Comparison of ENCODE assay signal across 16 cellular contexts in the genomic region with DNA sequence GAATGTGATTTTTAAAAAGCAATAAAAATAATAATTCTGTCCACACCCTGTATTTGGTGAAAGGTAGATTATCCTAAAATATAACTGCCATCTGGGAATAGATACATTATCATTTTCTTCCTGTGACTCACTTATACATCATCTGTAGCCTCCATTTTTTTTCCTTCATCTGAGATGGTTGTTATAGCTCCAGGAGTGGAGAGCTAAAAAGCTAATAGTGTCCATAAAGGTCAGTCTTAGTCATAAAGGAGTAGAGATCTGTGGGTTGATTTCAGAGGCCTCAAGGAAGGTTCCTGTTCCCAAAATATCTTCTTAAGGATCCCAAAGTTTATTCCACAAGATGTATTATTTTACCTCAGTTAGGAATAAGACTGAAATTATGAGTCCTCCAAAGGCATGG. TPM values are rescaled to one million over a fixed set of nuclear protein-coding genes. Genes with fewer than 3 reads are reported as not detected.
DNase-seq lines count a peak whose midpoint lies in the region; ATAC-seq, FAIRE-seq and TF ChIP-seq lines count a peak whose summit lies in the region.
"Had no signal": no experiment of that assay in that cellular context is flagged by ENCODE, and none has a peak within 500 bp of the region (broad histone marks: within the 10 kb centered on the region; RNA-seq: fewer than 3 reads in every experiment).

No MANE protein-coding gene starts in this region.

- no peaks in the 10 kb centered on the region for H3K4me1 ChIP-seq in K562 (replicated peaks in 1 of 2; ENCODE audit: control insufficient read depth in 2 of 2, insufficient read depth in 2 of 2, low read length in 2 of 2)
- H3K4me1 ChIP-seq: Caco-2 had no signal

- DNase-seq in ELR (ENCODE audit: low read depth) (peak; percentile 24), HT1080 (ENCODE audit: low read depth) (peak; percentile 52), K562 (ENCODE audit: extremely low read depth in 1 of 4, low spot score in 3 of 4) (no peak), mesenteric fat pad (ENCODE audit: low spot score) (no peak), SW 1271 (lab: John Stamatoyannopoulos, UW) (no peak), kidney glomerular epithelial cell (lab: John Stamatoyannopoulos, UW) (no peak)
- DNase-seq: C1 segment of cervical spinal cord; Caco-2; CD4-positive, alpha-beta memory T cell; DMS153; DND-41; GDM1; H9 had no signal

- no peaks in the 10 kb centered on the region for H3K9me1 ChIP-seq in K562 (ENCODE audit: control insufficient read depth, insufficient read depth, low read length)

- no peak overlapping the region for H2AFZ ChIP-seq in K562 (ENCODE audit: low read depth, low read length)
- H2AFZ ChIP-seq: GM23338 had no signal

- intact Hi-C loops in K562 (cut with micrococcal nuclease), result loop anchor here (10.0 kb wide), 1 partner anchor 667 kb away; no protein-coding TSS in a partner anchor

- no peak for FAIRE-seq in K562 (lab: Jason Lieb, UNC)
- FAIRE-seq: GM12878 had no signal

- peaks cover 3 to 12% of the 10 kb centered on the region in 2 experiments; a peak in 3 of 5 replicates for H3K27me3 ChIP-seq in K562 (ENCODE audit: control insufficient read depth in 2 of 2, insufficient read depth in 2 of 2, low read length in 2 of 2)

- BruUV-seq in K562 (replicated peaks; lab: Mats Ljungman, UMichigan), result no TSS peak

- no peak overlapping the region for H3K4me2 ChIP-seq in K562 (ENCODE audit: insufficient read depth, low read length)
- H3K4me2 ChIP-seq: GM23338 had no signal

- no peak overlapping the region for H3K4me3 ChIP-seq in K562
- H3K4me3 ChIP-seq: GM12878, GM23338 had no signal

- no peaks in the 10 kb centered on the region for H3K79me2 ChIP-seq in K562 (ENCODE audit: control insufficient read depth, insufficient read depth, low read length)

- H4K20me1 ChIP-seq in K562 (replicated peaks; ENCODE audit: control insufficient read depth, insufficient read depth, low read length), result no peaks in the 10 kb centered on the region

- H3K9ac ChIP-seq in K562 (ENCODE audit: insufficient read depth in 1 of 2, low read depth in 2 of 2, low read length in 2 of 2), result no peak overlapping the region

- no peak for ATAC-seq in K562
- ATAC-seq: GM12878, GM23338, HCT116 had no signal

- no peak overlapping the region for H3K27ac ChIP-seq in K562 (ENCODE audit: extremely low read depth, low read depth, low read length)

- TF ChIP-seq RAD21 in K562 (CRISPR knock-in tag; conservative IDR thresholded peaks at IDR 0.05 in 1 of 2, IDR thresholded peaks at IDR 0.05 in 1 of 2), result no peak

- no peak for TF ChIP-seq CTCF in K562 (IDR thresholded peaks at IDR 0.05 in 2 of 3, conservative IDR thresholded peaks at IDR 0.05 in 1 of 3; ENCODE audit: insufficient read depth in 2 of 3, low read depth in 1 of 3, low read length in 3 of 3)

- no peaks in the 10 kb centered on the region for H3K9me3 ChIP-seq in K562 (replicated peaks; ENCODE audit: control insufficient read depth, insufficient read depth, low read depth, low read length)
- H3K9me3 ChIP-seq: Caco-2 had no signal

- CTCF ChIA-PET in K562 (lab: Yijun Ruan, JAX; ENCODE audit: low intra/inter-chr PET ratio), result no interaction called here

- in situ Hi-C loops in K562 (cut with MboI), result no loop called here

- no peaks in the 10 kb centered on the region for H3K36me3 ChIP-seq in K562 (ENCODE audit: control insufficient read depth, insufficient read depth, low read length)

- TF ChIP-seq POLR2A in K562 (conservative IDR thresholded peaks at IDR 0.05), result no peak

- no peak for TF ChIP-seq EP300 in K562 (IDR thresholded peaks at IDR 0.05; ENCODE audit: low read length)

- POLR2A ChIA-PET in K562 (lab: Yijun Ruan, JAX), result no interaction called here

TF ChIP-seq in K562, 482 proteins besides CTCF, POLR2A, EP300 and RAD21:
- TF ChIP-seq FOS (IDR thresholded peaks at IDR 0.05; ENCODE audit: extremely low read depth, insufficient read length) (no peak), FOSL1 (tag; conservative IDR thresholded peaks at IDR 0.05) (peak; percentile 48), SRF (CRISPR knock-in tag; IDR thresholded peaks at IDR 0.05) (no peak), ZZZ3 (IDR thresholded peaks at IDR 0.05) (no peak)
- TF ChIP-seq, protein P1, sequence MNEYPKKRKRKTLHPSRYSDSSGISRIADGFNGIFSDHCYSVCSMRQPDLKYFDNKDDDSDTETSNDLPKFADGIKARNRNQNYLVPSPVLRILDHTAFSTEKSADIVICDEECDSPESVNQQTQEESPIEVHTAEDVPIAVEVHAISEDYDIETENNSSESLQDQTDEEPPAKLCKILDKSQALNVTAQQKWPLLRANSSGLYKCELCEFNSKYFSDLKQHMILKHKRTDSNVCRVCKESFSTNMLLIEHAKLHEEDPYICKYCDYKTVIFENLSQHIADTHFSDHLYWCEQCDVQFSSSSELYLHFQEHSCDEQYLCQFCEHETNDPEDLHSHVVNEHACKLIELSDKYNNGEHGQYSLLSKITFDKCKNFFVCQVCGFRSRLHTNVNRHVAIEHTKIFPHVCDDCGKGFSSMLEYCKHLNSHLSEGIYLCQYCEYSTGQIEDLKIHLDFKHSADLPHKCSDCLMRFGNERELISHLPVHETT (CRISPR knock-in tag; conservative IDR thresholded peaks at IDR 0.05 in 1 of 2, IDR thresholded peaks at IDR 0.05 in 1 of 2), result no peak
- TF ChIP-seq, protein P2, sequence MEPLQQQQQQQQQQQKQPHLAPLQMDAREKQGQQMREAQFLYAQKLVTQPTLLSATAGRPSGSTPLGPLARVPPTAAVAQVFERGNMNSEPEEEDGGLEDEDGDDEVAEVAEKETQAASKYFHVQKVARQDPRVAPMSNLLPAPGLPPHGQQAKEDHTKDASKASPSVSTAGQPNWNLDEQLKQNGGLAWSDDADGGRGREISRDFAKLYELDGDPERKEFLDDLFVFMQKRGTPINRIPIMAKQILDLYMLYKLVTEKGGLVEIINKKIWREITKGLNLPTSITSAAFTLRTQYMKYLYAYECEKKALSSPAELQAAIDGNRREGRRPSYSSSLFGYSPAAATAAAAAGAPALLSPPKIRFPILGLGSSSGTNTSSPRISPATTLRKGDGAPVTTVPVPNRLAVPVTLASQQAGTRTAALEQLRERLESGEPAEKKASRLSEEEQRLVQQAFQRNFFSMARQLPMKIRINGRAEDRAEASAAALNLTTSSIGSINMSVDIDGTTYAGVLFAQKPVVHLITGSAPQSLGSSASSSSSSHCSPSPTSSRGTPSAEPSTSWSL (CRISPR knock-in tag; IDR thresholded peaks at IDR 0.05; ENCODE audit: borderline replicate concordance), result no peak

RNA-seq across cellular contexts. Expression of a gene that starts 41.1 kb away (rescaled TPM):
- 32.1 and 38.7 TPM in 2 replicates for total RNA-seq in HT1080 (2014; rRNA removed; shearing (Covaris generic))
- polyA plus RNA-seq in HT1080 (2015; cell fraction: cytosol; rRNA removed), result 34.2 and 35.4 TPM in 2 replicates
- 47.3 and 48.4 TPM in 2 replicates for polyA plus RNA-seq in HT1080 (2015; cell fraction: nucleus; rRNA removed)
- 19.7 and 69.6 TPM in 2 replicates for total RNA-seq in K562 (2011; cell fraction: chromatin; rRNA removed; ENCODE audit: low replicate concordance)
- total RNA-seq in K562 (2011; cell fraction: nucleolus; rRNA removed), result 13.0 and 18.7 TPM in 2 replicates
- 31.2 and 38.1 TPM in 2 replicates for total RNA-seq in K562 (2011; cell fraction: nucleoplasm; rRNA removed)
- 40.0 and 42.5 TPM in 2 replicates for total RNA-seq in K562 (2014; rRNA removed)
- total RNA-seq in K562 (2014; rRNA removed; fragmentation: Illumina TruSeq; extraction: Trizol), result 82.7 and 89.7 TPM in 2 replicates
- 78.2 and 84.3 TPM in 2 replicates for total RNA-seq in K562 (2015; rRNA removed; fragmentation: Illumina TruSeq; extraction: Trizol)
- 62.9 and 64.6 TPM in 2 replicates for total RNA-seq in K562 (2021)
- 52.1 and 89.3 TPM in 2 replicates for polyA plus RNA-seq in K562 (2011; rRNA removed)
- polyA plus RNA-seq in K562 (2011; cell fraction: cytosol; rRNA removed), result 19.4 and 26.4 TPM in 2 replicates
- polyA plus RNA-seq in K562 (2011; cell fraction: nucleus; rRNA removed), result 23.1 and 33.3 TPM in 2 replicates
- 42.7 and 53.9 TPM in 2 replicates for polyA plus RNA-seq in K562 (2012)
- polyA plus RNA-seq in K562 (2014; fragmentation: Illumina TruSeq; extraction: Trizol), result 70.7 and 84.0 TPM in 2 replicates
- 10 to 100 TPM; 17.8 to 18.4 TPM for polyA plus RNA-seq in K562 (2014; fragmentation: Nextera tagmentation; extraction: Ambion mirVana)
- polyA plus RNA-seq in K562 (2014; rRNA removed), result 56.8 and 59.1 TPM in 2 replicates
- 70.0 and 71.7 TPM in 2 replicates for polyA minus RNA-seq in K562 (2011; rRNA and poly(A)+ RNA removed)
- 17.7 and 28.9 TPM in 2 replicates for polyA minus RNA-seq in K562 (2011; cell fraction: cytosol; rRNA and poly(A)+ RNA removed)
- polyA minus RNA-seq in K562 (2011; cell fraction: nucleus; rRNA and poly(A)+ RNA removed), result 28.7 and 48.5 TPM in 2 replicates
- 3.4 TPM for total RNA-seq in mesenteric fat pad

Comparison
In these comparisons a context has a peak if more than half of its experiments do, and no peak if none do; other contexts are left out.
1. DNase-seq: peak in ELR (single experiment) and HT1080 (single experiment); none in K562 (0 of 4), mesenteric fat pad (single experiment), SW 1271 (0 of 2) and kidney glomerular epithelial cell (single experiment).